ENCODE assay signal across 7 cellular contexts in the genomic region with DNA sequence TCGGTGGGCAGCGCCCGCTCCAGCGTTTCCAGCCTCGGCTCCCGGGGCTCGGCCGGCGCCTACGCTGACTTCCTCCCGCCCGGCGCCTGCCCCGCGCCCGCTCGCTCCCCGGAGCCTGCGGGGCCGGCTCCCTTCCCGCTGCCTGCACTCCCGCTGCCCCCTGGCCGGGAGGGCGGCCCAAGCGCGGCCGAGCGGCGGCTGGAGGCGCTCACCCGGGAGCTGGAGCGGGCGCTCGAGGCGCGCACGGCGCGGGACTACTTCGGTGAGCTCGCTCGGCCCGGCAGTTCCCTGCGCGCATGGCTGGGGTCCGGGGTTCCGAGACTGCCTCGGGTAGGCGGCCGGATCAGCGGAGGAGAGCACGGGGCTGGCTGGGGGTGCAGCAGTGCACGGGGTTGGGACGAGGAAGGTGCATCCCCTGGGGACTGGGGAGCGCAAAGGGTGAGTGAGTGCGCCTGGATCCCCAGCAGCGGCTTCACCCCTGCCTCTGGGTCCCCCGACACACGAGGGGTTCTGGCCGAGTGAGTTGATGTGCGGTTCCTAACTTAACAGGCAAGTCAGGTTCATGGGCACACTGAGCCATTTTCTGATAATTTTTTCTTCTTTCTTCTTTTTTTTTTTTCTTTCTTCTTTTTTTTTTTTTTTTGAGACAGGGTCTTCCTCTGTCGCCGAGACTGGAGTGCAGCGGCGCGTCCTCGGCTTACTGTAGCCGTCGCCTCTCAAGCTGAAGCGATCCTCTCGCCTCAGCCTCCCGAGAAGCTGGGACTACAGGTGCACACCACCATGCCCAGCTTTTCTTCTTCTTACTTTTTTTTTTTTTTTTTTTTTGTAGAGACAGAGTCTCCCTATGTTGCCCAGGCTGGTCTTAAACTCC. TPM values are rescaled to one million over a fixed set of nuclear protein-coding genes. Genes with fewer than 3 reads are reported as not detected.
DNase-seq lines count a peak whose midpoint lies in the region; ATAC-seq, FAIRE-seq and TF ChIP-seq lines count a peak whose summit lies in the region.

No MANE protein-coding gene starts in this region.

- in situ Hi-C loops in astrocyte of the spinal cord (cut with HindIII; ENCODE audit: low sequenced_read_pairs): no loop called here

- H3K27me3 ChIP-seq in keratinocyte (ENCODE audit: control insufficient read depth, extremely low read depth, insufficient read depth, low read length) (no peaks in the 10 kb centered on the region), stomach (peaks cover 0 to 32% (median 8%) of the 10 kb centered on the region in 3 donors)

- peak; percentile 57 for DNase-seq in HuH-7 (ENCODE audit: low spot score)
- DNase-seq in astrocyte of the spinal cord (ENCODE audit: low read depth, low spot score): peak; percentile 22
- no peak for DNase-seq in keratinocyte (ENCODE audit: low read depth, low spot score)
- DNase-seq in stomach: no peak
- no peak for DNase-seq in NCI-H1930 (lab: John Stamatoyannopoulos, UW)
- no peak for DNase-seq in NOMO-1 treated with DMSO at 0.1 percent for 48 hours (lab: John Stamatoyannopoulos, UW; ENCODE audit: unreplicated experiment)

- peaks cover 7% of the 10 kb centered on the region for H4K20me1 ChIP-seq in keratinocyte (ENCODE audit: control insufficient read depth, extremely low read depth, insufficient read depth, low read length)

- TF ChIP-seq CTCF in astrocyte of the spinal cord (IDR thresholded peaks at IDR 0.05; ENCODE audit: low read depth, low read length) (no peak), keratinocyte (optimal IDR thresholded peaks at IDR 0.05 in 1 of 3, IDR thresholded peaks at IDR 0.05 in 1 of 3, conservative IDR thresholded peaks at IDR 0.05 in 1 of 3; ENCODE audit: extremely low read depth in 1 of 3, insufficient read depth in 2 of 3, low read length in 3 of 3) (no peak), stomach (IDR thresholded peaks at IDR 0.05) (no peak)

- peaks cover 33% of the 10 kb centered on the region for H3K79me2 ChIP-seq in keratinocyte (ENCODE audit: control insufficient read depth, insufficient read depth, low read length)

- H2AFZ ChIP-seq in keratinocyte (ENCODE audit: control insufficient read depth, low read length): peak overlapping the region; percentile 16

- peak overlapping the region; percentile 66 for H3K4me3 ChIP-seq in astrocyte of the spinal cord (ENCODE audit: low read depth, low read length)
- peak overlapping the region; percentile 55 to 75 (median 68) for H3K4me3 ChIP-seq in keratinocyte (ENCODE audit: control insufficient read depth in 2 of 3, extremely low read depth in 1 of 3, insufficient read depth in 2 of 3, low read depth in 1 of 3, low read length in 3 of 3)
- peak overlapping the region; percentile 64 to 90 (median 67) for H3K4me3 ChIP-seq in stomach

- no peak for TF ChIP-seq POLR2A in stomach (IDR thresholded peaks at IDR 0.05)

- no peaks in the 10 kb centered on the region for H3K36me3 ChIP-seq in keratinocyte (ENCODE audit: control insufficient read depth in 2 of 2, extremely low read depth in 1 of 2, insufficient read depth in 2 of 2, low read length in 2 of 2)
- no peaks in the 10 kb centered on the region for H3K36me3 ChIP-seq in stomach

- H3K27ac ChIP-seq in keratinocyte (ENCODE audit: control insufficient read depth, insufficient read depth, low read length) (no peak overlapping the region), stomach (peak overlapping the region; percentile 20 to 85 (median 69))

- dilution Hi-C loops in keratinocyte (cut with MboI; ENCODE audit: extremely low pct_ligation_motif_present, low sequenced_read_pairs): no loop called here

- FAIRE-seq in keratinocyte (lab: Jason Lieb, UNC): no peak

- H3K9me1 ChIP-seq in keratinocyte (ENCODE audit: control insufficient read depth, extremely low read depth, insufficient read depth, low read length): no peaks in the 10 kb centered on the region

- no peak for TF ChIP-seq EP300 in stomach (IDR thresholded peaks at IDR 0.05)

- WGBS in stomach, 5 donors: 7 to 24% (median 9%) methylated on average over 29 to 72 of the region's 72 CpGs

- peaks cover 4% of the 10 kb centered on the region for H3K4me1 ChIP-seq in keratinocyte (ENCODE audit: control insufficient read depth, extremely low read depth, insufficient read depth, low read length)
- peaks cover 21 to 40% (median 34%) of the 10 kb centered on the region in 4 donors for H3K4me1 ChIP-seq in stomach

- peak overlapping the region; percentile 65 for H3K9ac ChIP-seq in keratinocyte (ENCODE audit: control insufficient read depth, extremely low read depth, insufficient read depth, low read length)

- H3K4me2 ChIP-seq in keratinocyte (ENCODE audit: control insufficient read depth, extremely low read depth, insufficient read depth, low read depth, low read length): peak overlapping the region; percentile 88

- intact Hi-C loops in stomach (cut with DNase I; ENCODE audit: low total_unique reads): no loop called here

- H3K9me3 ChIP-seq in keratinocyte (ENCODE audit: control insufficient read depth, low read depth, low read length) (no peaks in the 10 kb centered on the region), stomach (no peaks in the 10 kb centered on the region)

- ATAC-seq in GM21576 (IDR thresholded peaks at IDR 0.05; ENCODE audit: unreplicated experiment): no peak

RNA-seq across cellular contexts. Expression of gene WTIP, which starts 1.1 kb away (rescaled TPM):
- polyA plus RNA-seq in keratinocyte (13.2 to 17.7 TPM (median 14.5 TPM) in 3 replicates), stomach (1 to 10 TPM; 3.3 to 9.0 (median 6.0) TPM)
- polyA plus RNA-seq in keratinocyte (2011; ENCODE audit: low read depth): 2.5 TPM
- 8.6 and 11.0 TPM in 2 replicates for polyA plus RNA-seq in keratinocyte (2011; cell fraction: cytosol; rRNA removed)
- polyA plus RNA-seq in keratinocyte (2011; cell fraction: nucleus; rRNA removed): 9.4 and 13.4 TPM in 2 replicates
- polyA plus RNA-seq in keratinocyte (2012; ENCODE audit: low replicate concordance): 10.1 and 17.9 TPM in 2 replicates
- 27.2 to 30.3 TPM (median 29.4 TPM) in 3 replicates for polyA minus RNA-seq in keratinocyte
- polyA minus RNA-seq in keratinocyte (2011; cell fraction: cytosol; rRNA and poly(A)+ RNA removed): 12.1 TPM
- 5.2 and 8.6 TPM in 2 replicates for polyA minus RNA-seq in keratinocyte (2011; cell fraction: nucleus; rRNA and poly(A)+ RNA removed)
- 10 to 100 TPM in 1 of 5 donors, 1 to 10 TPM in 3, under 1 TPM in 1; 0.29 to 12.9 (median 5.3) TPM for total RNA-seq in stomach

RNA-seq across cellular contexts. Expression of gene UBA2, which starts 54.4 kb away (rescaled TPM):
- polyA plus RNA-seq in keratinocyte (85.1 to 161 TPM (median 89.7 TPM) in 3 replicates), stomach (10 to 100 TPM; 35.4 to 73.2 (median 51.7) TPM)
- polyA plus RNA-seq in keratinocyte (2011; ENCODE audit: low read depth): 184 TPM
- 73.9 and 118 TPM in 2 replicates for polyA plus RNA-seq in keratinocyte (2011; cell fraction: cytosol; rRNA removed)
- polyA plus RNA-seq in keratinocyte (2011; cell fraction: nucleus; rRNA removed): 54.9 and 57.6 TPM in 2 replicates
- polyA plus RNA-seq in keratinocyte (2012; ENCODE audit: low replicate concordance): 76.0 and 87.3 TPM in 2 replicates
- polyA minus RNA-seq in keratinocyte: 23.3 to 138 TPM (median 90.8 TPM) in 3 replicates
- 58.1 TPM for polyA minus RNA-seq in keratinocyte (2011; cell fraction: cytosol; rRNA and poly(A)+ RNA removed)
- polyA minus RNA-seq in keratinocyte (2011; cell fraction: nucleus; rRNA and poly(A)+ RNA removed): 28.9 and 56.5 TPM in 2 replicates
- 100 to 1,000 TPM in 1 of 5 donors, 10 to 100 TPM in 4; 39.1 to 146 (median 61.6) TPM for total RNA-seq in stomach

Comparison
In these comparisons a context has a peak if more than half of its experiments do, and no peak if none do; other contexts are left out.
1. DNase-seq: peak in HuH-7 (single experiment) and astrocyte of the spinal cord (single experiment); none in keratinocyte (single experiment), stomach (single experiment), NCI-H1930 (0 of 2) and NOMO-1 treated with DMSO at 0.1 percent for 48 hours (single experiment).
2. Peak in every context shown above with its lines, with median percentiles within 50 percentile points of each other: H3K4me3 ChIP-seq.